In the genomic region with DNA sequence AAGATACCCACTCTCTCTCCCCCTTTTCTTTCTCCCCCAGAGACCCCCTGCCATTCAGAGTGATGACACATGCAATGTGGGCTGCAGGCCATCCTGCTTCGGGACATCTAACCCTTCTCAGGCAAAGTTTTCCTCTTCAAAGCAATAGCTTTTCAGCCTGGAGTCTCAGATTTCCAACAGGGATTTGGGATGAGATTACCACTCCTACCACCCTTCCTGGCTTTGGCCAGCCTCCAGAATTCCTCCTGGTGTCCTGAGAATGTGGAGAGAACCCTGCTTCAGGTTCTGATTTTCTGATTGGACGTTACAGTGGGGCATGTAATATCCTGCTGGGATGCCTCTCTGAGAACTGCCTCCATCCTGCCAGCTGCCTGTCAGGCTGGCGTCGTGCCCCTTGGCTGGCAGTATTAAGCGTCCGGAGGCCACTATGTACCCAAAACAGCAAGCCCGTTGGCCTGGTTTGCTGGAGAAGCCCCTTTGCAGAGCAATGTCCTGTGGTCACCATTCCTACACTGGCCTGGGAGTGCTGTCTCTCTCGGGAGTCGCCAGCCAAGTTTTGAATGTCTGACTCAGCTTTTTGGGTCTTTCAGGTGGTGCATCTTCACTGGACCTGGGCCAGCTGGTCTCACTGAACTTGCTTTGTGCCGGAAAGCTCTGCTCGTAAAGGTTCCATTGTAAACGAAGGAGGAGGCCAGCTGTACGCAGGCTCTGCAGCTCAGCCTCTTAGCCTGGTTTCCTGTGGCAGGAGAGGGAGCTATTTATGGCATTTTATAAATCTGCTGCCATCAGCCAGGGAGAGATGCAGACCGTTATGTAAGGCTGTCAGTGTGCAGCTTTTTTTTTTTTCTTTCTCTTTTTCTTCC, we compare ENCODE assay signal across 8 cellular contexts. TPM values are rescaled to one million over a fixed set of nuclear protein-coding genes. Genes with fewer than 3 reads are reported as not detected.
A peak's percentile ranks its signal among the peaks of the same experiment; 100 is the strongest.
DNase-seq lines count a peak whose midpoint lies in the region; ATAC-seq and TF ChIP-seq lines count a peak whose summit lies in the region.

No MANE protein-coding gene starts in this region.

- H3K36me3 ChIP-seq in KMS-11 (ENCODE audit: insufficient read depth) (no peaks in the 10 kb centered on the region), mucosa of rectum (ENCODE audit: control insufficient read depth in 2 of 2, insufficient read depth in 2 of 2, low read length in 2 of 2) (no peaks in the 10 kb centered on the region), vagina (no peaks in the 10 kb centered on the region)

- no peaks in the 10 kb centered on the region for H3K27me3 Mint-ChIP-seq in stimulated activated naive CD8-positive, alpha-beta T cell treated with anti-CD3 and anti-CD28 coated beads, Interleukin-15, amount 100 ng/mL, for 72 hours
- no peaks in the 10 kb centered on the region for H3K27me3 Mint-ChIP-seq in Calu3 (ENCODE audit: unreplicated experiment)

- H3K4me1 ChIP-seq in KMS-11 (ENCODE audit: low read depth, poor library complexity, severe bottlenecking) (peaks cover 43% of the 10 kb centered on the region), mucosa of rectum (ENCODE audit: control insufficient read depth in 2 of 2, insufficient read depth in 2 of 2, low read length in 2 of 2) (peaks cover 37 to 46% of the 10 kb centered on the region in 2 donors), vagina (peaks cover 50% of the 10 kb centered on the region)

- no peaks in the 10 kb centered on the region for H3K9me3 Mint-ChIP-seq in stimulated activated naive CD8-positive, alpha-beta T cell treated with anti-CD3 and anti-CD28 coated beads, Interleukin-15, amount 100 ng/mL, for 72 hours
- H3K9me3 Mint-ChIP-seq in Calu3 (ENCODE audit: low read depth, unreplicated experiment), result no peaks in the 10 kb centered on the region

- peak; percentile 29 for ATAC-seq in stimulated activated naive CD8-positive, alpha-beta T cell treated with anti-CD3 and anti-CD28 coated beads, Interleukin-15, Interleukin-2, amounts not matched to agents 100 U/mL and 50 U/mL, for 24 hours
- no peak for ATAC-seq in stimulated activated naive CD8-positive, alpha-beta T cell treated with anti-CD3 and anti-CD28 coated beads, Interleukin-15, amount 100 ng/mL, for 72 hours

- no peak for TF ChIP-seq POLR2A in vagina (IDR thresholded peaks at IDR 0.05)

- H3K9ac ChIP-seq in KMS-11 (peak overlapping the region; percentile 27; the same call in 1 of the 2 replicates), mucosa of rectum (ENCODE audit: low read depth in 1 of 2, low read length in 2 of 2) (peak overlapping the region; percentile 52)

- H4K20me1 ChIP-seq in KMS-11 (ENCODE audit: insufficient read depth), result no peaks in the 10 kb centered on the region

- no peaks in the 10 kb centered on the region for H3K36me3 Mint-ChIP-seq in Calu3 (ENCODE audit: insufficient read depth, unreplicated experiment)

- in situ Hi-C loops in SK-MEL-5 (cut with HindIII; ENCODE audit: low pct_unique_long_range_greater_than_20kb, low sequenced_read_pairs), result no loop called here

- no peak for TF ChIP-seq CTCF in KMS-11 (conservative IDR thresholded peaks at IDR 0.05; ENCODE audit: low read depth, low read length)
- no peak for TF ChIP-seq CTCF in vagina (IDR thresholded peaks at IDR 0.05)
- no peak for TF ChIP-seq CTCF in Calu3 (IDR thresholded peaks at IDR 0.05; ENCODE audit: unreplicated experiment)

- peaks cover 24% of the 10 kb centered on the region; the same call in 1 of the 2 replicates for H3K79me2 ChIP-seq in KMS-11 (ENCODE audit: insufficient read depth, low read depth)

- H3K27ac ChIP-seq in KMS-11 (peak overlapping the region; percentile 35; the same call in 1 of the 2 replicates), epithelial cell of prostate (peak overlapping the region; percentile 13), mucosa of rectum (ENCODE audit: low read depth in 2 of 2, low read length in 2 of 2) (peak overlapping the region; percentile 84 to 96), vagina (peak overlapping the region; percentile 75)

- H3K4me2 ChIP-seq in KMS-11, result peak overlapping the region; percentile 92

- H3K9me3 ChIP-seq in mucosa of rectum (ENCODE audit: control insufficient read depth in 2 of 2, low read length in 2 of 2) (no peaks in the 10 kb centered on the region), vagina (no peaks in the 10 kb centered on the region)

- DNase-seq in stimulated activated naive CD8-positive, alpha-beta T cell treated with anti-CD3 and anti-CD28 coated beads, Interleukin-15, Interleukin-2, amounts not matched to agents 100 U/mL and 50 U/mL, for 24 hours, result no peak
- no peak for DNase-seq in stimulated activated naive CD8-positive, alpha-beta T cell treated with anti-CD3 and anti-CD28 coated beads, Interleukin-15, amount 100 ng/mL, for 72 hours
- DNase-seq in SK-MEL-5 (ENCODE audit: low read depth, low spot score), result peak; percentile 92
- DNase-seq in epithelial cell of prostate (ENCODE audit: low read depth, low spot score), result no peak
- DNase-seq in vagina (ENCODE audit: extremely low spot score in 2 of 2), result no peak
- no peak for DNase-seq in Calu3

- no peak overlapping the region for H3K27ac Mint-ChIP-seq in stimulated activated naive CD8-positive, alpha-beta T cell treated with anti-CD3 and anti-CD28 coated beads, Interleukin-15, amount 100 ng/mL, for 72 hours
- H3K27ac Mint-ChIP-seq in Calu3 (ENCODE audit: unreplicated experiment), result no peak overlapping the region

- intact Hi-C loops in vagina (cut with DNase I) (no loop called here), Calu3 (cut with micrococcal nuclease; ENCODE audit: unreplicated experiment) (no loop called here)

- CTCF ChIA-PET in Calu3 (lab: Charles Lee), result interaction anchor here (0.7 to 2.1 kb wide), 3 partner anchors 10 to 107 kb away, joined by 3 to 12 read pairs (median 5); no protein-coding TSS in a partner anchor

- H3K27me3 ChIP-seq in KMS-11 (ENCODE audit: insufficient read depth, low read depth) (no peaks in the 10 kb centered on the region), mucosa of rectum (ENCODE audit: control insufficient read depth in 2 of 2, insufficient read depth in 2 of 2, low read length in 2 of 2) (no peaks in the 10 kb centered on the region), vagina (no peaks in the 10 kb centered on the region)

- peaks cover 35% of the 10 kb centered on the region for H3K4me1 Mint-ChIP-seq in stimulated activated naive CD8-positive, alpha-beta T cell treated with anti-CD3 and anti-CD28 coated beads, Interleukin-15, amount 100 ng/mL, for 72 hours
- peaks cover 17% of the 10 kb centered on the region for H3K4me1 Mint-ChIP-seq in Calu3 (ENCODE audit: low read depth, unreplicated experiment)

- H3K4me3 ChIP-seq in KMS-11 (IDR thresholded peaks at IDR 0.05; ENCODE audit: insufficient read depth, low read depth, low read length) (no peak overlapping the region), mucosa of rectum (ENCODE audit: low read length in 2 of 2) (peak overlapping the region in 1 of 2 donors; percentile 29), vagina (peak overlapping the region; percentile 17 to 35)

- H3K4me3 Mint-ChIP-seq in stimulated activated naive CD8-positive, alpha-beta T cell treated with anti-CD3 and anti-CD28 coated beads, Interleukin-15, amount 100 ng/mL, for 72 hours, result no peak overlapping the region
- no peak overlapping the region for H3K4me3 Mint-ChIP-seq in Calu3 (ENCODE audit: low read depth, unreplicated experiment)

- no TSS peak for BruUV-seq in Calu3 (replicated peaks; lab: Mats Ljungman, UMichigan)

- H2AFZ ChIP-seq in KMS-11 (ENCODE audit: low read depth), result no peak overlapping the region

RNA-seq across cellular contexts. Expression of a gene that starts 19.2 kb away (rescaled TPM):
- total RNA-seq in SK-MEL-5 (2014; rRNA removed; shearing (Covaris generic)), result 28.0 and 30.8 TPM in 2 replicates
- polyA plus RNA-seq in SK-MEL-5 (2015; cell fraction: cytosol; rRNA removed), result 33.6 and 43.2 TPM in 2 replicates
- 37.2 and 43.4 TPM in 2 replicates for polyA plus RNA-seq in SK-MEL-5 (2015; cell fraction: nucleus; rRNA removed)
- total RNA-seq in vagina, result 36.8 TPM
- total RNA-seq in Calu3 (2022), result 89.9 and 108 TPM in 2 replicates

Comparison
In these comparisons a context has a peak if more than half of its experiments do, and no peak if none do; other contexts are left out.
1. H3K27ac ChIP-seq: peak in every context shown above with its lines; median percentile 90 in mucosa of rectum; 75 in vagina; 35 in KMS-11; 13 in epithelial cell of prostate.